Comparison of ENCODE assay signal across 11 cellular contexts in genomic region chr10:117477961-117478670, GRCh38.
A peak's percentile ranks its signal among the peaks of the same experiment; 100 is the strongest.
DNase-seq lines count a peak whose midpoint lies in the region; TF ChIP-seq lines count a peak whose summit lies in the region.
"Had no signal": no experiment of that assay in that cellular context is flagged by ENCODE, and none has a peak within 500 bp of the region (broad histone marks: within the 10 kb centered on the region; RNA-seq: fewer than 3 reads in every experiment).

No MANE protein-coding gene starts in this region.

- no peak overlapping the region for H3K27ac Mint-ChIP-seq in activated naive CD4-positive, alpha-beta T cell treated with anti-CD3 and anti-CD28 coated beads for 36 hours
- H3K27ac Mint-ChIP-seq: progenitor cell of endocrine pancreas; stimulated activated naive CD8-positive, alpha-beta T cell treated with anti-CD3 and anti-CD28 coated beads, Interleukin-15, Interleukin-2, amounts not matched to agents 100 ng/mL and 50 ng/mL, for 24 hours had no signal

- H3K4me3 Mint-ChIP-seq in activated naive CD4-positive, alpha-beta T cell treated with anti-CD3 and anti-CD28 coated beads for 36 hours, result no peak overlapping the region
- H3K4me3 Mint-ChIP-seq: stimulated activated naive CD8-positive, alpha-beta T cell treated with anti-CD3 and anti-CD28 coated beads, Interleukin-15, Interleukin-2, amounts not matched to agents 100 ng/mL and 50 ng/mL, for 24 hours had no signal

- H3K27ac ChIP-seq in colonic mucosa, result no peak overlapping the region

- no peaks in the 10 kb centered on the region for H3K36me3 Mint-ChIP-seq in activated naive CD4-positive, alpha-beta T cell treated with anti-CD3 and anti-CD28 coated beads for 36 hours (ENCODE audit: low read depth)

- peaks cover 18% of the 10 kb centered on the region for H3K27me3 Mint-ChIP-seq in activated naive CD4-positive, alpha-beta T cell treated with anti-CD3 and anti-CD28 coated beads for 36 hours (ENCODE audit: low read depth)

- no peaks in the 10 kb centered on the region for H3K4me1 ChIP-seq in colonic mucosa

- H3K27me3 ChIP-seq in MG63 (no peaks in the 10 kb centered on the region), colonic mucosa (no peaks in the 10 kb centered on the region), H7 (ENCODE audit: control insufficient read depth, insufficient read depth, low read length) (no peaks in the 10 kb centered on the region)

- peak; percentile 11 for TF ChIP-seq CTCF in colonic mucosa (IDR thresholded peaks at IDR 0.05)

- H3K36me3 ChIP-seq in MG63, result no peaks in the 10 kb centered on the region
- no peaks in the 10 kb centered on the region for H3K36me3 ChIP-seq in colonic mucosa
- no peaks in the 10 kb centered on the region for H3K36me3 ChIP-seq in H7 (replicated peaks; ENCODE audit: control insufficient read depth, insufficient read depth, low read length)

- DNase-seq in Caki2 (ENCODE audit: low read depth), result peak; percentile 54
- peak; percentile 55 for DNase-seq in MG63
- DNase-seq in colonic mucosa, result no peak
- DNase-seq in non-pigmented ciliary epithelial cell (ENCODE audit: low read depth), result peak; percentile 41
- no peak for DNase-seq in T-helper 2 cell
- no peak for DNase-seq in NAMALWA (ENCODE audit: low spot score)
- no peak for DNase-seq in activated naive CD4-positive, alpha-beta T cell treated with anti-CD3 and anti-CD28 coated beads for 36 hours
- DNase-seq in H7, result no peak
- DNase-seq: activated CD4-positive, alpha-beta T cell treated with anti-CD3 and anti-CD28 coated beads, Interleukin-2, amount 50 U/mL, for 48 hours had no signal

- CTCF ChIA-PET in activated naive CD4-positive, alpha-beta T cell treated with anti-CD3 and anti-CD28 coated beads for 36 hours (lab: Charles Lee), result interaction anchor here (1.4 kb wide), 1 partner anchor 36 kb away, joined by 4 read pairs; no protein-coding TSS in a partner anchor

- in situ Hi-C loops in Caki2 (cut with HindIII; ENCODE audit: low pct_unique_long_range_greater_than_20kb, low sequenced_read_pairs), result no loop called here

- H3K9me3 Mint-ChIP-seq in activated naive CD4-positive, alpha-beta T cell treated with anti-CD3 and anti-CD28 coated beads for 36 hours, result peaks cover 1% of the 10 kb centered on the region
- H3K9me3 Mint-ChIP-seq: stimulated activated naive CD8-positive, alpha-beta T cell treated with anti-CD3 and anti-CD28 coated beads, Interleukin-15, Interleukin-2, amounts not matched to agents 100 ng/mL and 50 ng/mL, for 24 hours had no signal

- no peak overlapping the region for H3K4me3 ChIP-seq in MG63
- no peak overlapping the region for H3K4me3 ChIP-seq in colonic mucosa
- H3K4me3 ChIP-seq in H7 (ENCODE audit: insufficient read depth, low read depth, low read length), result no peak overlapping the region

- intact Hi-C loops in colonic mucosa (cut with DNase I), result no loop called here
- intact Hi-C loops in activated naive CD4-positive, alpha-beta T cell treated with anti-CD3 and anti-CD28 coated beads for 36 hours (cut with micrococcal nuclease), result no loop called here

- H3K9me3 ChIP-seq in MG63, result peaks cover 4% of the 10 kb centered on the region
- H3K9me3 ChIP-seq in colonic mucosa, result no peaks in the 10 kb centered on the region

- H3K9ac ChIP-seq in colonic mucosa (ENCODE audit: low read depth in 2 of 2, low read length in 2 of 2), result no peak overlapping the region

- H3K4me1 Mint-ChIP-seq in activated naive CD4-positive, alpha-beta T cell treated with anti-CD3 and anti-CD28 coated beads for 36 hours (ENCODE audit: low read depth), result no peaks in the 10 kb centered on the region

Comparison
In these comparisons a context has a peak if more than half of its experiments do, and no peak if none do; other contexts are left out.
1. DNase-seq: peak in Caki2 (single experiment), MG63 (single experiment) and non-pigmented ciliary epithelial cell (single experiment); none in colonic mucosa (single experiment), T-helper 2 cell (0 of 5), NAMALWA (single experiment), activated naive CD4-positive, alpha-beta T cell treated with anti-CD3 and anti-CD28 coated beads for 36 hours (single experiment) and H7 (single experiment).